11 cellular contexts compared by ENCODE assay signal in the genomic region with DNA sequence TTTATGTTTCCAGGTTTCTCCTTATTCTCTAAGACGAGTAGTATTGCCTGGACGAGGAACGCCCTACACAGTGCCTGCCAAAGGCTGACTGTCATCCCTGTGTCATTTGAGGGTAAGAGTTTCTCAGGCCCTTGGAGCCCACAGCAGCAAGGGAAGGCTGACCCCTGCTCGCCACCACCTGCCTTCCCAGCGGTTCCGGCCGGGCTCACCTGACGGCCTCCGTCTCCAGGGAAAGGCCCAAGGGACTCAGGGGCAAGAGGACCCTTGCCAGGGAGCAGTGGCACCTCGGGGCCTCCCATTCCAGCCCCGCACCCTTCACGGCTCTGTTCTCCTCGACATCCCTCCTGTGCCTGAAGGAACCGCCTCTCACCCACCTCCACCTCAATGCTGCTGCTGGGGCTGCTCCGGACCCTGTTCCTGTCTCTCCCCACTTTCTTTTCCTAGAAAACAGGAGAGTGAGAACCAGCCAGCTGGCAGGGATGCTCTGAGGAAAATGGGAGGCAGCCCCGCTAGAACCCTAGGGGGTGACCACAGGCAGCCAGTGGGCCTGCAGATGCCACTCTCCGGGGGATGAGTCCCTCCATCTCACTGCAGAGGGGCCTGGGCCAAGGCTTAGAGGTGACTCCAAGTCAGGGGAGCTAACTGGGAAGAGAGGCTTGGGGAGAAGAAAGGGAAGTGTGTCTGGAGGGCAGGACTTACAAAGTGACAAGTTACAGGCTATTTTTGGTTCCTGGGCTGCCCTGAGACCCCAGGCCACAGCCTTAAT. TPM values are rescaled to one million over a fixed set of nuclear protein-coding genes. Genes with fewer than 3 reads are reported as not detected.
DNase-seq lines count a peak whose midpoint lies in the region; ATAC-seq and TF ChIP-seq lines count a peak whose summit lies in the region.
"Had no signal": no experiment of that assay in that cellular context is flagged by ENCODE, and none has a peak within 500 bp of the region (broad histone marks: within the 10 kb centered on the region; RNA-seq: fewer than 3 reads in every experiment).

No MANE protein-coding gene starts in this region.

- peak overlapping the region; percentile 94 to 95 for H3K27ac ChIP-seq in coronary artery
- peak overlapping the region; percentile 91 to 95 for H3K27ac ChIP-seq in thoracic aorta
- H3K27ac ChIP-seq: RWPE1 had no signal

- no peaks in the 10 kb centered on the region for H3K9me3 Mint-ChIP-seq in T-helper 2 cell treated with Interferon-gamma antibody and Interleukin-4, amounts not matched to agents 5 μg/mL and 100 μg/mL, for 36 hours

- H3K27me3 ChIP-seq in thoracic aorta (replicated peaks; ENCODE audit: insufficient read depth) = no peaks in the 10 kb centered on the region

- H3K4me3 ChIP-seq in coronary artery (peak overlapping the region; percentile 87), thoracic aorta (peak overlapping the region; percentile 96)

- no peaks in the 10 kb centered on the region for H3K9me3 ChIP-seq in thoracic aorta

- H3K4me1 Mint-ChIP-seq in T-helper 2 cell treated with Interferon-gamma antibody and Interleukin-4, amounts not matched to agents 5 μg/mL and 100 μg/mL, for 36 hours (ENCODE audit: low read depth) = peaks cover 3% of the 10 kb centered on the region

- TF ChIP-seq CTCF in coronary artery (IDR thresholded peaks at IDR 0.05) = no peak
- TF ChIP-seq CTCF in thoracic aorta (IDR thresholded peaks at IDR 0.05) = no peak

- no peaks in the 10 kb centered on the region for H3K36me3 Mint-ChIP-seq in T-helper 2 cell treated with Interferon-gamma antibody and Interleukin-4, amounts not matched to agents 5 μg/mL and 100 μg/mL, for 36 hours (ENCODE audit: low read depth)

- DNase-seq in T-helper 2 cell treated with Interferon-gamma antibody and Interleukin-4, amounts not matched to agents 5 μg/mL and 100 μg/mL, for 36 hours (ENCODE audit: low spot score) = no peak
- DNase-seq in T-helper 2 cell (no peak), coronary artery (ENCODE audit: low spot score) (peak; percentile 73), mesenteric fat pad (ENCODE audit: low spot score) (peak; percentile 83), thoracic aorta (ENCODE audit: low spot score) (no peak)
- DNase-seq in stimulated activated CD4-positive, alpha-beta T cell treated with anti-CD3 and anti-CD28 coated beads, Interleukin-4, amount 100 ng/mL, for 4 hours = no peak
- DNase-seq: 8988T; activated CD8-positive, alpha-beta memory T cell treated with anti-CD3 and anti-CD28 coated beads, Interleukin-2, amount 50 U/mL, for 4 hours had no signal

- no peak overlapping the region for H3K27ac Mint-ChIP-seq in T-helper 2 cell treated with Interferon-gamma antibody and Interleukin-4, amounts not matched to agents 5 μg/mL and 100 μg/mL, for 36 hours

- ATAC-seq in thoracic aorta (ENCODE audit: insufficient number of reproducible peaks, low FRiP score, low read depth) (no peak), HG02852 (IDR thresholded peaks at IDR 0.05; ENCODE audit: unreplicated experiment) (no peak), GM19351 (IDR thresholded peaks at IDR 0.05; ENCODE audit: unreplicated experiment) (no peak)

- H3K27me3 Mint-ChIP-seq in T-helper 2 cell treated with Interferon-gamma antibody and Interleukin-4, amounts not matched to agents 5 μg/mL and 100 μg/mL, for 36 hours (ENCODE audit: low read depth) = peaks cover 69% of the 10 kb centered on the region

- peak overlapping the region; percentile 19 for H3K4me3 Mint-ChIP-seq in T-helper 2 cell treated with Interferon-gamma antibody and Interleukin-4, amounts not matched to agents 5 μg/mL and 100 μg/mL, for 36 hours

- no peaks in the 10 kb centered on the region for H3K36me3 ChIP-seq in thoracic aorta

- peaks cover 37 to 50% of the 10 kb centered on the region in 2 donors for H3K4me1 ChIP-seq in thoracic aorta (ENCODE audit: control insufficient read depth in 1 of 2, low read depth in 2 of 2)

RNA-seq across cellular contexts. Expression of gene LIMS2, which starts 1.8 kb away (rescaled TPM):
- 70.6 TPM for total RNA-seq in mesenteric fat pad
- total RNA-seq in thoracic aorta = 100 to 1,000 TPM; 177 to 246 TPM

RNA-seq across cellular contexts. Expression of gene GPR17, which starts 27.5 kb away (rescaled TPM):
- total RNA-seq in mesenteric fat pad (not detected), thoracic aorta (not detected)

RNA-seq across cellular contexts. Expression of gene SFT2D3, which starts 27.8 kb away (rescaled TPM):
- total RNA-seq in mesenteric fat pad = 4.2 TPM
- total RNA-seq in thoracic aorta = 1 to 10 TPM; 7.1 to 9.5 TPM

Comparison
In these comparisons a context has a peak if more than half of its experiments do, and no peak if none do; other contexts are left out.
1. DNase-seq: peak in coronary artery (single experiment) and mesenteric fat pad (single experiment); none in T-helper 2 cell treated with Interferon-gamma antibody and Interleukin-4, amounts not matched to agents 5 μg/mL and 100 μg/mL, for 36 hours (single experiment), T-helper 2 cell (0 of 5), thoracic aorta (single experiment) and stimulated activated CD4-positive, alpha-beta T cell treated with anti-CD3 and anti-CD28 coated beads, Interleukin-4, amount 100 ng/mL, for 4 hours (0 of 2).